In genomic region chr7:40700653-40701475, GRCh38 we compare ENCODE assay signal across 16 cellular contexts.
DNase-seq lines count a peak whose midpoint lies in the region; ATAC-seq and TF ChIP-seq lines count a peak whose summit lies in the region.
"Had no signal": no experiment of that assay in that cellular context is flagged by ENCODE, and none has a peak within 500 bp of the region (broad histone marks: within the 10 kb centered on the region; RNA-seq: fewer than 3 reads in every experiment).

No MANE protein-coding gene starts in this region.

- H3K27me3 ChIP-seq in cardiac muscle cell, result no peaks in the 10 kb centered on the region
- no peaks in the 10 kb centered on the region for H3K27me3 ChIP-seq in WERI-Rb-1 (ENCODE audit: insufficient read depth, low read depth, severe bottlenecking)
- H3K27me3 ChIP-seq in mesenchymal stem cell (ENCODE audit: control insufficient read depth in 1 of 2, insufficient read depth in 1 of 2, low read length in 2 of 2), result no peaks in the 10 kb centered on the region
- H3K27me3 ChIP-seq: sigmoid colon, SJCRH30 had no signal

- TF ChIP-seq CTCF in cardiac muscle cell (IDR thresholded peaks at IDR 0.05; ENCODE audit: low read depth, low read length) (no peak), WERI-Rb-1 (IDR thresholded peaks at IDR 0.05; ENCODE audit: low read depth, low read length) (0 out of 2 replicates have a peak, but pooled peaks have one; percentile 11), fibroblast of pulmonary artery (IDR thresholded peaks at IDR 0.05; ENCODE audit: low read length, missing control alignments) (no peak)

- H3K4me2 ChIP-seq in mesenchymal stem cell (ENCODE audit: low read length, poor library complexity, severe bottlenecking), result no peak overlapping the region

- no peak overlapping the region for H2AFZ ChIP-seq in mesenchymal stem cell (ENCODE audit: low read depth, low read length)

- no peaks in the 10 kb centered on the region for H3K79me1 ChIP-seq in mesenchymal stem cell (replicated peaks; ENCODE audit: low read length, poor library complexity, severe bottlenecking)

- no peak overlapping the region for H2BK12ac ChIP-seq in mesenchymal stem cell (ENCODE audit: low read length in 2 of 2)

- H3K27ac ChIP-seq in cardiac muscle cell, result peak overlapping the region; percentile 83
- H3K27ac ChIP-seq in WERI-Rb-1, result no peak overlapping the region
- H3K27ac ChIP-seq in mesenchymal stem cell (ENCODE audit: low read length, poor library complexity, severe bottlenecking), result no peak overlapping the region
- H3K27ac ChIP-seq: lower lobe of right lung, sigmoid colon, SJCRH30 had no signal

- 68% methylated on average over 7 of the region's 9 CpGs for WGBS in mesenchymal stem cell

- no peak overlapping the region for H3K18ac ChIP-seq in mesenchymal stem cell (ENCODE audit: low read depth in 1 of 2, low read length in 2 of 2)

- no peaks in the 10 kb centered on the region for H3K27me3 Mint-ChIP-seq in effector memory CD8-positive, alpha-beta T cell
- H3K27me3 Mint-ChIP-seq: CD4-positive, CD25-positive, alpha-beta regulatory T cell; stimulated activated memory B cell treated with anti-CD40 and anti-IgM and Interleukin-4, amounts not matched to agents 10 μg/mL and 1 μg/mL and 100 μg/mL, for 72 hours had no signal

- H4K8ac ChIP-seq in mesenchymal stem cell (ENCODE audit: low read length), result no peak overlapping the region

- ATAC-seq in effector memory CD8-positive, alpha-beta T cell (replicated peaks), result no peak
- ATAC-seq: lower lobe of right lung; stimulated activated memory B cell treated with anti-CD40 and anti-IgM and Interleukin-4, amounts not matched to agents 10 μg/mL and 1 μg/mL and 100 μg/mL, for 72 hours had no signal

- H3K4me3 ChIP-seq in cardiac muscle cell (no peak overlapping the region), WERI-Rb-1 (ENCODE audit: low read depth, low read length) (no peak overlapping the region), fibroblast of pulmonary artery (replicated peaks; ENCODE audit: low read depth, low read length) (no peak overlapping the region), mesenchymal stem cell (ENCODE audit: insufficient read depth in 1 of 2, low read depth in 1 of 2, low read length in 2 of 2) (no peak overlapping the region)
- H3K4me3 ChIP-seq: lower lobe of right lung, sigmoid colon, SJCRH30 had no signal

- H3K4me1 ChIP-seq in cardiac muscle cell (ENCODE audit: low read depth), result peaks cover 26% of the 10 kb centered on the region
- H3K4me1 ChIP-seq in mesenchymal stem cell (ENCODE audit: control insufficient read depth, insufficient read depth, low read depth, low read length), result peaks cover 2% of the 10 kb centered on the region
- H3K4me1 ChIP-seq: lower lobe of right lung, sigmoid colon, SJCRH30 had no signal

- no peak overlapping the region for H3K27ac Mint-ChIP-seq in effector memory CD8-positive, alpha-beta T cell
- H3K27ac Mint-ChIP-seq: stimulated activated memory B cell treated with anti-CD40 and anti-IgM and Interleukin-4, amounts not matched to agents 10 μg/mL and 1 μg/mL and 100 μg/mL, for 72 hours had no signal

- no peaks in the 10 kb centered on the region for H3K9me3 ChIP-seq in cardiac muscle cell (ENCODE audit: low read depth)
- H3K9me3 ChIP-seq in WERI-Rb-1 (ENCODE audit: severe bottlenecking), result no peaks in the 10 kb centered on the region
- H3K9me3 ChIP-seq in mesenchymal stem cell (ENCODE audit: control insufficient read depth, low read length), result no peaks in the 10 kb centered on the region
- H3K9me3 ChIP-seq: lower lobe of right lung, sigmoid colon, SJCRH30 had no signal

- no peak overlapping the region for H3K9ac ChIP-seq in mesenchymal stem cell (ENCODE audit: low read length)

- DNase-seq in cardiac muscle cell (ENCODE audit: low read depth in 1 of 2, low spot score in 1 of 2) (peak; percentile 38 to 53), cardiac septum (ENCODE audit: low spot score) (no peak), WERI-Rb-1 (no peak), fibroblast of pulmonary artery (ENCODE audit: low read depth) (peak; percentile 46), RPMI8226 (no peak), NAMALWA (ENCODE audit: low spot score) (no peak), mesenchymal stem cell (no peak)
- no peak for DNase-seq in effector memory CD8-positive, alpha-beta T cell
- DNase-seq: activated T-cell treated with anti-CD3 and anti-CD28 coated beads, Interleukin-2, amount 50 U/mL, for 4 hours; erythroblast; lower lobe of right lung; NCI-H2107; sigmoid colon; SJCRH30 had no signal

- no peak overlapping the region for H3K14ac ChIP-seq in mesenchymal stem cell (ENCODE audit: low read length in 2 of 2)

- no peak overlapping the region for H3K4me3 Mint-ChIP-seq in effector memory CD8-positive, alpha-beta T cell
- H3K4me3 Mint-ChIP-seq: activated T-cell treated with anti-CD3 and anti-CD28 coated beads, Interleukin-2, amount 50 U/mL, for 4 hours; stimulated activated memory B cell treated with anti-CD40 and anti-IgM and Interleukin-4, amounts not matched to agents 10 μg/mL and 1 μg/mL and 100 μg/mL, for 72 hours had no signal

- H3K36me3 ChIP-seq in cardiac muscle cell (no peaks in the 10 kb centered on the region), WERI-Rb-1 (no peaks in the 10 kb centered on the region), mesenchymal stem cell (ENCODE audit: control insufficient read depth in 1 of 2, insufficient read depth in 2 of 2, low read depth in 1 of 2, low read length in 2 of 2) (no peaks in the 10 kb centered on the region)
- H3K36me3 ChIP-seq: lower lobe of right lung, sigmoid colon, SJCRH30 had no signal

- H2BK5ac ChIP-seq in mesenchymal stem cell (ENCODE audit: low read depth, low read length, poor library complexity, severe bottlenecking), result no peak overlapping the region

- H3K4me1 Mint-ChIP-seq in effector memory CD8-positive, alpha-beta T cell (ENCODE audit: low read depth in 2 of 2), result no peaks in the 10 kb centered on the region

- no peak overlapping the region for H2BK15ac ChIP-seq in mesenchymal stem cell (ENCODE audit: low read depth, poor library complexity, severe bottlenecking)

- no peaks in the 10 kb centered on the region for H3K36me3 Mint-ChIP-seq in effector memory CD8-positive, alpha-beta T cell (ENCODE audit: insufficient read depth)
- H3K36me3 Mint-ChIP-seq: CD4-positive, CD25-positive, alpha-beta regulatory T cell; stimulated activated memory B cell treated with anti-CD40 and anti-IgM and Interleukin-4, amounts not matched to agents 10 μg/mL and 1 μg/mL and 100 μg/mL, for 72 hours had no signal

- H4K91ac ChIP-seq in mesenchymal stem cell (ENCODE audit: low read length), result no peak overlapping the region

- no peak overlapping the region for H3K23ac ChIP-seq in mesenchymal stem cell (ENCODE audit: low read length in 2 of 2)

- H3K9me3 Mint-ChIP-seq in effector memory CD8-positive, alpha-beta T cell, result peaks cover 13 to 22% of the 10 kb centered on the region in 2 donors
- H3K9me3 Mint-ChIP-seq: activated T-cell treated with anti-CD3 and anti-CD28 coated beads, Interleukin-2, amount 50 U/mL, for 4 hours; stimulated activated memory B cell treated with anti-CD40 and anti-IgM and Interleukin-4, amounts not matched to agents 10 μg/mL and 1 μg/mL and 100 μg/mL, for 72 hours had no signal

- H2AK5ac ChIP-seq in mesenchymal stem cell (ENCODE audit: low read length, severe bottlenecking), result no peak overlapping the region

- H2BK120ac ChIP-seq in mesenchymal stem cell (ENCODE audit: low read depth, low read length), result no peak overlapping the region

- intact Hi-C loops in cardiac septum (cut with DNase I), result no loop called here

- H3K4ac ChIP-seq in mesenchymal stem cell (ENCODE audit: low read depth in 1 of 2, low read length in 2 of 2), result no peak overlapping the region

Comparison
In these comparisons a context has a peak if more than half of its experiments do, and no peak if none do; other contexts are left out.
1. DNase-seq: peak in cardiac muscle cell (2 of 2) and fibroblast of pulmonary artery (single experiment); none in cardiac septum (single experiment), WERI-Rb-1 (single experiment), RPMI8226 (single experiment), NAMALWA (single experiment), effector memory CD8-positive, alpha-beta T cell (0 of 3) and mesenchymal stem cell (single experiment).